ENCODE assay signal across 24 cellular contexts in genomic region chr9:87226896-87227295, GRCh38.
"Had no signal": no experiment of that assay in that cellular context is flagged by ENCODE, and none has a peak within 500 bp of the region (broad histone marks: within the 10 kb centered on the region; RNA-seq: fewer than 3 reads in every experiment).

No MANE protein-coding gene starts in this region.

- DNase-seq: activated CD4-positive, alpha-beta memory T cell treated with anti-CD3 and anti-CD28 coated beads for 36 hours; activated CD4-positive, alpha-beta T cell treated with anti-CD3 and anti-CD28 coated beads for 36 hours; activated CD4-positive, alpha-beta T cell treated with anti-CD3 and anti-CD28 coated beads, Interleukin-2, amount 10 ng/mL, durations not matched to agents 24 days and 14 days; activated CD4-positive, CD25-positive, alpha-beta regulatory T cell; activated CD4-positive, CD25-positive, alpha-beta regulatory T cell treated with anti-CD3 and anti-CD28 coated beads, Interleukin-2, amount 50 U/mL, for 72 hours; activated CD8-positive, alpha-beta memory T cell treated with anti-CD3 and anti-CD28 coated beads, Interleukin-2, amount 10 ng/mL, durations not matched to agents 7 days and 5 days; activated CD8-positive, alpha-beta memory T cell treated with anti-CD3 and anti-CD28 coated beads, Interleukin-2, amount 50 U/mL, for 4 hours; activated CD8-positive, alpha-beta T cell treated with anti-CD3 and anti-CD28 coated beads, Interleukin-2, amount 10 ng/mL, durations not matched to agents 7 days and 5 days; activated effector memory CD4-positive, alpha-beta T cell treated with anti-CD3 and anti-CD28 coated beads, Interleukin-2, amount 50 U/mL, for 16 hours; activated naive CD4-positive, alpha-beta T cell treated with anti-CD3 and anti-CD28 coated beads for 36 hours; activated naive CD8-positive, alpha-beta T cell treated with anti-CD3 and anti-CD28 coated beads for 36 hours; activated naive CD8-positive, alpha-beta T cell treated with anti-CD3 and anti-CD28 coated beads, Interleukin-2, amount 50 U/mL, for 24 hours; activated T-cell treated with anti-CD3 and anti-CD28 coated beads, Interleukin-2, amount 50 U/mL, for 1 hour; activated T-cell treated with anti-CD3 and anti-CD28 coated beads, Interleukin-2, amount 50 U/mL, for 48 hours; adrenal gland; amygdala; aorta; caudate nucleus; colonic mucosa; effector CD8-positive, alpha-beta T cell; esophagus squamous epithelium; head of caudate nucleus; hippocampal formation; T-helper 2 cell had no signal

- H3K4me3 ChIP-seq: adrenal gland, colonic mucosa, esophagus squamous epithelium had no signal

- ATAC-seq: activated CD4-positive, alpha-beta T cell treated with anti-CD3 and anti-CD28 coated beads for 36 hours; activated CD8-positive, alpha-beta memory T cell treated with anti-CD3 and anti-CD28 coated beads, Interleukin-2, amount 10 ng/mL, durations not matched to agents 7 days and 5 days; activated CD8-positive, alpha-beta T cell treated with anti-CD3 and anti-CD28 coated beads, Interleukin-2, amount 10 ng/mL, durations not matched to agents 7 days and 5 days; activated naive CD8-positive, alpha-beta T cell treated with anti-CD3 and anti-CD28 coated beads, Interleukin-2, amount 50 U/mL, for 24 hours had no signal
